12 cellular contexts compared by ENCODE assay signal in genomic region chr2:28338046-28338753, GRCh38. TPM values are rescaled to one million over a fixed set of nuclear protein-coding genes. Genes with fewer than 3 reads are reported as not detected.
A peak's percentile ranks its signal among the peaks of the same experiment; 100 is the strongest.
DNase-seq lines count a peak whose midpoint lies in the region; TF ChIP-seq lines count a peak whose summit lies in the region.
"Had no signal": no experiment of that assay in that cellular context is flagged by ENCODE, and none has a peak within 500 bp of the region (broad histone marks: within the 10 kb centered on the region; RNA-seq: fewer than 3 reads in every experiment).

No MANE protein-coding gene starts in this region.

- H3K9ac ChIP-seq in HUES48 (ENCODE audit: low read depth, low read length): no peak overlapping the region

- peak; percentile 78 for DNase-seq in ecto neural progenitor cell (ENCODE audit: low spot score)
- peak; percentile 50 for DNase-seq in medulla oblongata (ENCODE audit: extremely low spot score)
- DNase-seq in thyroid gland: peak; percentile 22 to 37
- DNase-seq in globus pallidus (ENCODE audit: low spot score): no peak
- no peak for DNase-seq in GF-D8 (lab: John Stamatoyannopoulos, UW)
- DNase-seq in activated CD4-positive, alpha-beta T cell treated with anti-CD3 and anti-CD28 coated beads, Interleukin-2, amount 50 U/mL, for 48 hours: no peak
- DNase-seq in activated naive CD4-positive, alpha-beta T cell treated with anti-CD3 and anti-CD28 coated beads, Interleukin-2, amount 10 ng/mL, durations not matched to agents 7 days and 5 days: no peak
- DNase-seq: activated effector memory CD4-positive, alpha-beta T cell treated with Interleukin-2 at 50 U/mL for 16 hours; RPMI8226 had no signal

- peaks cover 12% of the 10 kb centered on the region for H3K4me1 Mint-ChIP-seq in activated naive CD4-positive, alpha-beta T cell treated with anti-CD3 and anti-CD28 coated beads, Interleukin-2, amount 10 ng/mL, durations not matched to agents 7 days and 5 days
- H3K4me1 Mint-ChIP-seq: memory B cell had no signal

- H3K4me3 Mint-ChIP-seq in activated naive CD4-positive, alpha-beta T cell treated with anti-CD3 and anti-CD28 coated beads, Interleukin-2, amount 10 ng/mL, durations not matched to agents 7 days and 5 days: no peak overlapping the region
- H3K4me3 Mint-ChIP-seq: memory B cell had no signal

- no peaks in the 10 kb centered on the region for H3K9me3 Mint-ChIP-seq in activated naive CD4-positive, alpha-beta T cell treated with anti-CD3 and anti-CD28 coated beads, Interleukin-2, amount 10 ng/mL, durations not matched to agents 7 days and 5 days
- H3K9me3 Mint-ChIP-seq: memory B cell had no signal

- H3K27ac Mint-ChIP-seq in activated naive CD4-positive, alpha-beta T cell treated with anti-CD3 and anti-CD28 coated beads, Interleukin-2, amount 10 ng/mL, durations not matched to agents 7 days and 5 days: no peak overlapping the region

- H3K27ac ChIP-seq in HUES48 (ENCODE audit: low read depth, low read length) (peak overlapping the region; percentile 26), thyroid gland (peak overlapping the region in 1 of 3 donors; percentile 17)
- H3K27ac ChIP-seq: HL-60 had no signal

- H3K9me3 ChIP-seq in HUES48 (ENCODE audit: control insufficient read depth, insufficient read depth, low read length) (no peaks in the 10 kb centered on the region), thyroid gland (no peaks in the 10 kb centered on the region)

- H3K4me3 ChIP-seq in HUES48 (ENCODE audit: low read depth, low read length) (no peak overlapping the region), thyroid gland (replicated peaks in 1 of 3) (no peak overlapping the region)

- intact Hi-C loops in thyroid gland (cut with DNase I): no loop called here

- H3K27me3 ChIP-seq in HUES48 (ENCODE audit: control insufficient read depth, insufficient read depth, low read length) (no peaks in the 10 kb centered on the region), thyroid gland (no peaks in the 10 kb centered on the region)

- CTCF ChIA-PET in activated naive CD4-positive, alpha-beta T cell treated with anti-CD3 and anti-CD28 coated beads, Interleukin-2, amount 10 ng/mL, durations not matched to agents 7 days and 5 days (lab: Charles Lee): no interaction called here

- no peak for TF ChIP-seq POLR2A in thyroid gland (IDR thresholded peaks at IDR 0.05)

- H3K36me3 ChIP-seq in HUES48 (ENCODE audit: control insufficient read depth, insufficient read depth, low read length) (no peaks in the 10 kb centered on the region), thyroid gland (no peaks in the 10 kb centered on the region)

- H3K27me3 Mint-ChIP-seq in activated naive CD4-positive, alpha-beta T cell treated with anti-CD3 and anti-CD28 coated beads, Interleukin-2, amount 10 ng/mL, durations not matched to agents 7 days and 5 days: peaks cover 7% of the 10 kb centered on the region
- H3K27me3 Mint-ChIP-seq: memory B cell had no signal

- peaks cover 16% of the 10 kb centered on the region for H3K4me1 ChIP-seq in HUES48 (ENCODE audit: control insufficient read depth, insufficient read depth, low read length)
- H3K4me1 ChIP-seq in thyroid gland: peaks cover 0 to 12% of the 10 kb centered on the region in 2 donors

- WGBS in thyroid gland, 2 donors: 54 to 64% methylated on average over 13 of the region's 13 CpGs

- TF ChIP-seq CTCF in thyroid gland (IDR thresholded peaks at IDR 0.05): no peak

- H3K36me3 Mint-ChIP-seq in activated naive CD4-positive, alpha-beta T cell treated with anti-CD3 and anti-CD28 coated beads, Interleukin-2, amount 10 ng/mL, durations not matched to agents 7 days and 5 days: no peaks in the 10 kb centered on the region

RNA-seq across cellular contexts. Expression of gene FOSL2, which starts 54.5 kb away (rescaled TPM):
- 10 to 100 TPM; 30.7 to 85.1 (median 40.6) TPM for total RNA-seq in thyroid gland

Comparison
In these comparisons a context has a peak if more than half of its experiments do, and no peak if none do; other contexts are left out.
1. DNase-seq: peak in ecto neural progenitor cell (single experiment), medulla oblongata (single experiment) and thyroid gland (2 of 2); none in globus pallidus (single experiment), GF-D8 (single experiment), activated CD4-positive, alpha-beta T cell treated with anti-CD3 and anti-CD28 coated beads, Interleukin-2, amount 50 U/mL, for 48 hours (0 of 2) and activated naive CD4-positive, alpha-beta T cell treated with anti-CD3 and anti-CD28 coated beads, Interleukin-2, amount 10 ng/mL, durations not matched to agents 7 days and 5 days (single experiment).